In the genomic region with DNA sequence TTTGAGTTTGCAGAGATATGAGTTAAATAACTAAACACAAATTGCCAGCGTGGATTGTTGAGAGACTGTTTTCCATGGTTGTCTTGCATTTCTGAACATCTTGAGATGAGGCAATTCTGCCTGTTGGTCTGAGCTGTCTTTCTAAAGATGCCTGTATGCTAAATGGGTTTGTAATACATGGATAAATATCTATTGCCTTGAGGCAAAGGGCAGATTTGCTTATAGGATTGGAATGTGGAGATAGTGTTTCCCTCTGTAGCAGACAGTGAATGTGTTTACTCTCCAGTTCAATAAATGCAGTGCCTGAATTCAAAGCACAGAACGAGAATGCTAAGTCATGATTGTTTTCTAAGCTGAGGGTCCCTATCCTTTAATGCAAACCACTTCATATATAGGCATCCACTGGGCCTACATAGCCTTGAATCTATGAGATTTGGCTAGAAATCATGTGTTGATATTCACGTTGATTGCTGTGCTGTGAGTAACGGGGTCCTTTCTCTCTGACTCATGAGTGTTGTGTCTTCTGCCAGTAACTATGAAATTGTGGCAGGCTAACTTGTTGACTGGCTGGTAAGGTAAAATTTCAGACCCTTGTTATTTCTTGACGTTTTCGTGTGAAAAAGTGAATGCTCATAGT, we compare ENCODE assay signal across 13 cellular contexts.
DNase-seq lines count a peak whose midpoint lies in the region; ATAC-seq, FAIRE-seq and TF ChIP-seq lines count a peak whose summit lies in the region.
"Had no signal": no experiment of that assay in that cellular context is flagged by ENCODE, and none has a peak within 500 bp of the region (broad histone marks: within the 10 kb centered on the region; RNA-seq: fewer than 3 reads in every experiment).

No MANE protein-coding gene starts in this region.

- no peaks in the 10 kb centered on the region for H3K27me3 ChIP-seq in bronchial epithelial cell (ENCODE audit: control insufficient read depth, insufficient read depth, low read length)

- TF ChIP-seq POLR2A in lower leg skin (IDR thresholded peaks at IDR 0.05) = no peak

- peaks cover 7% of the 10 kb centered on the region for H3K4me1 Mint-ChIP-seq in neural crest cell
- H3K4me1 Mint-ChIP-seq: stimulated activated naive CD8-positive, alpha-beta T cell treated with anti-CD3 and anti-CD28 coated beads, Interleukin-15, amount 100 ng/mL, for 72 hours had no signal

- no peaks in the 10 kb centered on the region for H3K27me3 Mint-ChIP-seq in neural crest cell (ENCODE audit: low read depth)
- H3K27me3 Mint-ChIP-seq: effector memory CD8-positive, alpha-beta T cell; stimulated activated naive CD8-positive, alpha-beta T cell treated with anti-CD3 and anti-CD28 coated beads, Interleukin-15, amount 100 ng/mL, for 72 hours had no signal

- no peak for ATAC-seq in HG02759 (IDR thresholded peaks at IDR 0.05; ENCODE audit: unreplicated experiment)
- ATAC-seq: effector memory CD8-positive, alpha-beta T cell; K562; stimulated activated naive CD8-positive, alpha-beta T cell treated with anti-CD3 and anti-CD28 coated beads, Interleukin-15, amount 100 ng/mL, for 72 hours had no signal

- FAIRE-seq in bronchial epithelial cell (lab: Jason Lieb, UNC) = no peak
- FAIRE-seq: K562, RCC 7860 had no signal

- H3K27ac Mint-ChIP-seq in neural crest cell (ENCODE audit: unreplicated experiment) = peak overlapping the region; percentile 72
- H3K27ac Mint-ChIP-seq: effector memory CD8-positive, alpha-beta T cell; stimulated activated naive CD8-positive, alpha-beta T cell treated with anti-CD3 and anti-CD28 coated beads, Interleukin-15, amount 100 ng/mL, for 72 hours had no signal

- 67 to 79% methylated on average over 6 of the region's 6 CpGs for WGBS in lower leg skin, 2 donors

- H3K9me3 Mint-ChIP-seq in neural crest cell = no peaks in the 10 kb centered on the region

- no peak overlapping the region for H3K4me3 Mint-ChIP-seq in neural crest cell
- H3K4me3 Mint-ChIP-seq: effector memory CD8-positive, alpha-beta T cell; stimulated activated naive CD8-positive, alpha-beta T cell treated with anti-CD3 and anti-CD28 coated beads, Interleukin-15, amount 100 ng/mL, for 72 hours had no signal

- no peaks in the 10 kb centered on the region for H3K36me3 Mint-ChIP-seq in neural crest cell (ENCODE audit: low read depth)

- no peak for TF ChIP-seq CTCF in bronchial epithelial cell (IDR thresholded peaks at IDR 0.05; ENCODE audit: insufficient read depth, low read length, severe bottlenecking)
- TF ChIP-seq CTCF in neural crest cell (conservative IDR thresholded peaks at IDR 0.05) = no peak
- TF ChIP-seq CTCF in lower leg skin (IDR thresholded peaks at IDR 0.05) = no peak

- peak; percentile 88 for DNase-seq in EH (ENCODE audit: low read depth)
- DNase-seq in NCI-H460 (ENCODE audit: extremely low read depth, low read depth) = peak; percentile 55
- DNase-seq in bronchial epithelial cell (ENCODE audit: low read depth) = peak; percentile 86
- DNase-seq in neural crest cell (ENCODE audit: low read depth, low spot score) = no peak
- DNase-seq in KG1 (lab: John Stamatoyannopoulos, UW) = no peak
- no peak for DNase-seq in NCI-H748 treated with DMSO at 0.1 percent for 48 hours (lab: John Stamatoyannopoulos, UW)
- no peak for DNase-seq in lower leg skin (ENCODE audit: low spot score in 2 of 2)
- DNase-seq: effector memory CD8-positive, alpha-beta T cell; NCI-H2081 treated with DMSO at 0.1 percent for 48 hours; stimulated activated naive CD8-positive, alpha-beta T cell treated with anti-CD3 and anti-CD28 coated beads, Interleukin-15, amount 100 ng/mL, for 72 hours had no signal

- intact Hi-C loops in lower leg skin (cut with DNase I; ENCODE audit: low total_unique reads) = no loop called here

- no peaks in the 10 kb centered on the region for H3K36me3 ChIP-seq in bronchial epithelial cell (ENCODE audit: control insufficient read depth, insufficient read depth, low read length)

- H3K4me3 ChIP-seq in bronchial epithelial cell (ENCODE audit: low read depth, low read length) = no peak overlapping the region
- no peak overlapping the region for H3K4me3 ChIP-seq in lower leg skin (ENCODE audit: low read depth, poor library complexity, severe bottlenecking)
- H3K4me3 ChIP-seq: K562 had no signal

Comparison
In these comparisons a context has a peak if more than half of its experiments do, and no peak if none do; other contexts are left out.
1. DNase-seq: peak in EH (single experiment), NCI-H460 (single experiment) and bronchial epithelial cell (single experiment); none in neural crest cell (single experiment), KG1 (single experiment), NCI-H748 treated with DMSO at 0.1 percent for 48 hours (single experiment) and lower leg skin (0 of 2).